23 cellular contexts compared by ENCODE assay signal in genomic region chr3:143226678-143227291, GRCh38.
DNase-seq lines count a peak whose midpoint lies in the region; ATAC-seq and TF ChIP-seq lines count a peak whose summit lies in the region.
"Had no signal": no experiment of that assay in that cellular context is flagged by ENCODE, and none has a peak within 500 bp of the region (broad histone marks: within the 10 kb centered on the region; RNA-seq: fewer than 3 reads in every experiment).

No MANE protein-coding gene starts in this region.

- no peaks in the 10 kb centered on the region for H3K27me3 ChIP-seq in neural progenitor cell
- no peaks in the 10 kb centered on the region for H3K27me3 ChIP-seq in right cardiac atrium (ENCODE audit: control insufficient read depth, insufficient read depth)
- H3K27me3 ChIP-seq: spleen, testis had no signal

- no peaks in the 10 kb centered on the region for H3F3A ChIP-seq in neural progenitor cell (ENCODE audit: low read depth)

- H3K27ac ChIP-seq in neural progenitor cell (no peak overlapping the region), right cardiac atrium (ENCODE audit: low read length) (no peak overlapping the region)
- H3K27ac ChIP-seq: GM23248, SK-N-MC, spleen, testis had no signal

- TF ChIP-seq CTCF in neural progenitor cell (IDR thresholded peaks at IDR 0.05) = no peak

- H3K4me2 ChIP-seq in neural progenitor cell = no peak overlapping the region

- H3K79me2 ChIP-seq in neural progenitor cell (ENCODE audit: low read depth) = no peaks in the 10 kb centered on the region

- H3K36me3 Mint-ChIP-seq in neural progenitor cell = no peaks in the 10 kb centered on the region
- no peaks in the 10 kb centered on the region for H3K36me3 Mint-ChIP-seq in activated T-cell treated with anti-CD3 and anti-CD28 coated beads, Interleukin-2, amount 50 U/mL, for 4 hours (ENCODE audit: insufficient read depth)

- no peak for ATAC-seq in GM18505 (IDR thresholded peaks at IDR 0.05; ENCODE audit: unreplicated experiment)
- ATAC-seq in activated T-cell treated with anti-CD3 and anti-CD28 coated beads, Interleukin-2, amount 50 U/mL, for 4 hours = no peak
- no peak for ATAC-seq in right cardiac atrium
- ATAC-seq: activated CD8-positive, alpha-beta T cell treated with anti-CD3 and anti-CD28 coated beads, Interleukin-2, amount 10 ng/mL, durations not matched to agents 7 days and 5 days; activated naive CD8-positive, alpha-beta T cell treated with anti-CD3 and anti-CD28 coated beads, Interleukin-2, amount 50 U/mL, for 24 hours had no signal

- no peaks in the 10 kb centered on the region for H3K36me3 ChIP-seq in neural progenitor cell
- H3K36me3 ChIP-seq: spleen had no signal

- intact Hi-C loops in right cardiac atrium (cut with DNase I) = no loop called here

- H3K9me3 ChIP-seq in neural progenitor cell (ENCODE audit: low read depth) (no peaks in the 10 kb centered on the region), right cardiac atrium (ENCODE audit: control insufficient read depth, low read length) (no peaks in the 10 kb centered on the region)
- H3K9me3 ChIP-seq: spleen, testis had no signal

- DNase-seq in DMS153 treated with DMSO at 0.1 percent for 48 hours (lab: John Stamatoyannopoulos, UW; ENCODE audit: unreplicated experiment) (peak; percentile 4), NCI-H1417 (lab: John Stamatoyannopoulos, UW) (peak; percentile 1 to 77 (median 47)), NCI-H748 treated with DMSO at 0.1 percent for 48 hours (lab: John Stamatoyannopoulos, UW) (peak; percentile 19), neural progenitor cell (ENCODE audit: low spot score) (peak; percentile 20), right cardiac atrium (no peak)
- DNase-seq in activated T-cell treated with anti-CD3 and anti-CD28 coated beads, Interleukin-2, amount 50 U/mL, for 4 hours = no peak
- DNase-seq: activated CD4-positive, alpha-beta T cell treated with anti-CD3 and anti-CD28 coated beads for 1 hour; activated CD8-positive, alpha-beta T cell treated with anti-CD3 and anti-CD28 coated beads, Interleukin-2, amount 10 ng/mL, durations not matched to agents 7 days and 5 days; activated gamma-delta T cell treated with Interleukin-2 at 50 U/mL for 16 hours; activated naive CD8-positive, alpha-beta T cell treated with anti-CD3 and anti-CD28 coated beads, Interleukin-2, amount 50 U/mL, for 24 hours; activated T-cell treated with anti-CD3 and anti-CD28 coated beads for 4 hours; GM23248; KBM-7; MM.1S; NCI-H1694 treated with DMSO at 0.1 percent for 48 hours; NCI-H524 treated with DMSO at 0.1 percent for 48 hours; spleen; stimulated activated CD4-positive, alpha-beta T cell treated with anti-CD3 and anti-CD28 coated beads, Interleukin-4, amount 100 ng/mL, for 24 hours; stimulated activated naive CD4-positive, alpha-beta T cell; testis had no signal

- no peaks in the 10 kb centered on the region for H3K4me1 ChIP-seq in neural progenitor cell
- H3K4me1 ChIP-seq in right cardiac atrium (ENCODE audit: control insufficient read depth, insufficient read depth, low read length) = no peaks in the 10 kb centered on the region
- H3K4me1 ChIP-seq: spleen, testis had no signal

- peaks cover 5% of the 10 kb centered on the region for H3K4me1 Mint-ChIP-seq in neural progenitor cell
- no peaks in the 10 kb centered on the region for H3K4me1 Mint-ChIP-seq in activated T-cell treated with anti-CD3 and anti-CD28 coated beads, Interleukin-2, amount 50 U/mL, for 4 hours (ENCODE audit: low read depth)

- peaks cover 3% of the 10 kb centered on the region for H3K27me3 Mint-ChIP-seq in neural progenitor cell (ENCODE audit: insufficient read depth, low read depth)
- no peaks in the 10 kb centered on the region for H3K27me3 Mint-ChIP-seq in activated T-cell treated with anti-CD3 and anti-CD28 coated beads, Interleukin-2, amount 50 U/mL, for 4 hours (ENCODE audit: low read depth)
- H3K27me3 Mint-ChIP-seq: activated naive CD8-positive, alpha-beta T cell treated with anti-CD3 and anti-CD28 coated beads, Interleukin-2, amount 50 U/mL, for 24 hours had no signal

- no peak overlapping the region for H3K4me3 ChIP-seq in neural progenitor cell
- no peak overlapping the region for H3K4me3 ChIP-seq in right cardiac atrium (ENCODE audit: low read length)
- H3K4me3 ChIP-seq: GM23248, SK-N-MC, spleen, testis had no signal

- no peak for TF ChIP-seq POLR2A in GM18505 (IDR thresholded peaks at IDR 0.05; ENCODE audit: borderline replicate concordance, extremely low read depth, insufficient read depth, insufficient read length)

- H4K20me1 ChIP-seq in neural progenitor cell (ENCODE audit: low read depth) = no peaks in the 10 kb centered on the region

- no peak overlapping the region for H3K4me3 Mint-ChIP-seq in neural progenitor cell
- H3K4me3 Mint-ChIP-seq in activated T-cell treated with anti-CD3 and anti-CD28 coated beads, Interleukin-2, amount 50 U/mL, for 4 hours = no peak overlapping the region
- H3K4me3 Mint-ChIP-seq: activated CD8-positive, alpha-beta T cell treated with anti-CD3 and anti-CD28 coated beads, Interleukin-2, amount 10 ng/mL, durations not matched to agents 7 days and 5 days; activated naive CD8-positive, alpha-beta T cell treated with anti-CD3 and anti-CD28 coated beads, Interleukin-2, amount 50 U/mL, for 24 hours; T-helper 1 cell treated with Interleukin-12 subunit alpha and Interleukin-12 subunit beta and Interleukin-4 antibody, amounts not matched to agents 30 μg/mL and 1 μg/mL, for 36 hours had no signal

- WGBS in right cardiac atrium = 82% methylated on average over 10 of the region's 10 CpGs

- no peak overlapping the region for H3K9ac ChIP-seq in neural progenitor cell
- H3K9ac ChIP-seq: GM23248 had no signal

- H2AFZ ChIP-seq in neural progenitor cell (replicated peaks) = peak overlapping the region; percentile 46
- H2AFZ ChIP-seq: GM23248 had no signal

- no peak overlapping the region for H3K27ac Mint-ChIP-seq in neural progenitor cell
- H3K27ac Mint-ChIP-seq: activated CD8-positive, alpha-beta T cell treated with anti-CD3 and anti-CD28 coated beads, Interleukin-2, amount 10 ng/mL, durations not matched to agents 7 days and 5 days; activated naive CD8-positive, alpha-beta T cell treated with anti-CD3 and anti-CD28 coated beads, Interleukin-2, amount 50 U/mL, for 24 hours; T-helper 1 cell treated with Interleukin-12 subunit alpha and Interleukin-12 subunit beta and Interleukin-4 antibody, amounts not matched to agents 30 μg/mL and 1 μg/mL, for 36 hours had no signal

- H3K9me3 Mint-ChIP-seq in neural progenitor cell = no peaks in the 10 kb centered on the region
- H3K9me3 Mint-ChIP-seq in activated T-cell treated with anti-CD3 and anti-CD28 coated beads, Interleukin-2, amount 50 U/mL, for 4 hours = no peaks in the 10 kb centered on the region
- H3K9me3 Mint-ChIP-seq: activated naive CD8-positive, alpha-beta T cell treated with anti-CD3 and anti-CD28 coated beads, Interleukin-2, amount 50 U/mL, for 24 hours; T-helper 1 cell treated with Interleukin-12 subunit alpha and Interleukin-12 subunit beta and Interleukin-4 antibody, amounts not matched to agents 30 μg/mL and 1 μg/mL, for 36 hours had no signal

Comparison
In these comparisons a context has a peak if more than half of its experiments do, and no peak if none do; other contexts are left out.
1. DNase-seq: peak in DMS153 treated with DMSO at 0.1 percent for 48 hours (single experiment), NCI-H1417 (3 of 3), NCI-H748 treated with DMSO at 0.1 percent for 48 hours (single experiment) and neural progenitor cell (single experiment); none in activated T-cell treated with anti-CD3 and anti-CD28 coated beads, Interleukin-2, amount 50 U/mL, for 4 hours (single experiment) and right cardiac atrium (0 of 3).